Comparison of ENCODE assay signal across 14 cellular contexts in genomic region chr5:172610643-172611042, GRCh38. TPM values are rescaled to one million over a fixed set of nuclear protein-coding genes. Genes with fewer than 3 reads are reported as not detected.
DNase-seq lines count a peak whose midpoint lies in the region; ATAC-seq and TF ChIP-seq lines count a peak whose summit lies in the region.
"Had no signal": no experiment of that assay in that cellular context is flagged by ENCODE, and none has a peak within 500 bp of the region (broad histone marks: within the 10 kb centered on the region; RNA-seq: fewer than 3 reads in every experiment).

No MANE protein-coding gene starts in this region.

- H3K4me1 Mint-ChIP-seq in natural killer cell treated with Interleukin-12 subunit alpha and Interleukin-12 subunit beta and Interleukin-15 and Interleukin-18, amount 100 ng/mL, for 72 hours (ENCODE audit: low read depth in 2 of 2), result no peaks in the 10 kb centered on the region
- no peaks in the 10 kb centered on the region for H3K4me1 Mint-ChIP-seq in natural killer cell
- H3K4me1 Mint-ChIP-seq: CD4-positive, alpha-beta memory T cell had no signal

- TF ChIP-seq POLR2A in gastrocnemius medialis (IDR thresholded peaks at IDR 0.05), result no peak

- DNase-seq in left ventricle myocardium inferior (no peak), right atrium auricular region (ENCODE audit: low spot score) (no peak), natural killer cell (no peak), gastrocnemius medialis (no peak), COLO668 (lab: John Stamatoyannopoulos, UW; ENCODE audit: unreplicated experiment) (no peak)
- peak; percentile 15 for DNase-seq in natural killer cell treated with Interleukin-12 subunit alpha and Interleukin-12 subunit beta and Interleukin-15 and Interleukin-18, amount 100 ng/mL, for 72 hours (ENCODE audit: low spot score)
- DNase-seq: C1 segment of cervical spinal cord; Caco-2; CD4-positive, alpha-beta memory T cell; DMS153; DND-41; GM23248; H7; HCEC 1CT had no signal

- H3K4me1 ChIP-seq in left ventricle myocardium inferior, result peaks cover 20% of the 10 kb centered on the region
- H3K4me1 ChIP-seq in right atrium auricular region, result peaks cover 0 to 11% of the 10 kb centered on the region in 2 donors
- H3K4me1 ChIP-seq in gastrocnemius medialis, result peaks cover 5 to 28% of the 10 kb centered on the region in 2 donors
- H3K4me1 ChIP-seq: Caco-2 had no signal

- no peak for ATAC-seq in natural killer cell treated with Interleukin-12 subunit alpha and Interleukin-12 subunit beta and Interleukin-15 and Interleukin-18, amount 100 ng/mL, for 72 hours
- ATAC-seq in natural killer cell (no peak), gastrocnemius medialis (no peak)

- no peaks in the 10 kb centered on the region for H3K36me3 Mint-ChIP-seq in natural killer cell treated with Interleukin-12 subunit alpha and Interleukin-12 subunit beta and Interleukin-15 and Interleukin-18, amount 100 ng/mL, for 72 hours
- H3K36me3 Mint-ChIP-seq in natural killer cell, result no peaks in the 10 kb centered on the region
- H3K36me3 Mint-ChIP-seq: CD4-positive, alpha-beta memory T cell had no signal

- intact Hi-C loops in left ventricle myocardium inferior (cut with micrococcal nuclease) (no loop called here), natural killer cell (cut with micrococcal nuclease) (no loop called here), gastrocnemius medialis (cut with DNase I; ENCODE audit: low total_unique reads) (no loop called here)

- in situ Hi-C loops in gastrocnemius medialis (cut with MboI; ENCODE audit: low sequenced_read_pairs in 4 of 4), result no loop called here

- no peak overlapping the region for H3K4me3 Mint-ChIP-seq in natural killer cell treated with Interleukin-12 subunit alpha and Interleukin-12 subunit beta and Interleukin-15 and Interleukin-18, amount 100 ng/mL, for 72 hours
- no peak overlapping the region for H3K4me3 Mint-ChIP-seq in natural killer cell
- H3K4me3 Mint-ChIP-seq: CD4-positive, alpha-beta memory T cell had no signal

- H3K27ac ChIP-seq in left ventricle myocardium inferior (replicated peaks) (peak overlapping the region; percentile 89), right atrium auricular region (peak overlapping the region in 1 of 2 donors; percentile 51), gastrocnemius medialis (peak overlapping the region; percentile 31 to 73 (median 42))
- H3K27ac ChIP-seq: GM23248 had no signal

- peaks cover 19 to 48% of the 10 kb centered on the region in 2 donors for H3K27me3 Mint-ChIP-seq in natural killer cell treated with Interleukin-12 subunit alpha and Interleukin-12 subunit beta and Interleukin-15 and Interleukin-18, amount 100 ng/mL, for 72 hours
- H3K27me3 Mint-ChIP-seq in natural killer cell (ENCODE audit: low read depth in 2 of 2), result peaks cover 11 to 17% of the 10 kb centered on the region in 2 donors

- no peaks in the 10 kb centered on the region for H3K36me3 ChIP-seq in left ventricle myocardium inferior
- no peaks in the 10 kb centered on the region for H3K36me3 ChIP-seq in right atrium auricular region
- H3K36me3 ChIP-seq in gastrocnemius medialis, result no peaks in the 10 kb centered on the region

- H3K9me3 Mint-ChIP-seq in natural killer cell treated with Interleukin-12 subunit alpha and Interleukin-12 subunit beta and Interleukin-15 and Interleukin-18, amount 100 ng/mL, for 72 hours, result no peaks in the 10 kb centered on the region
- no peaks in the 10 kb centered on the region for H3K9me3 Mint-ChIP-seq in natural killer cell

- TF ChIP-seq CTCF in left ventricle myocardium inferior (IDR thresholded peaks at IDR 0.05; ENCODE audit: borderline replicate concordance) (no peak), right atrium auricular region (IDR thresholded peaks at IDR 0.05) (no peak), natural killer cell (IDR thresholded peaks at IDR 0.05) (no peak), gastrocnemius medialis (IDR thresholded peaks at IDR 0.05 in 4 of 5, conservative IDR thresholded peaks at IDR 0.05 in 1 of 5) (no peak)

- H3K4me3 ChIP-seq in left ventricle myocardium inferior (no peak overlapping the region), right atrium auricular region (no peak overlapping the region), gastrocnemius medialis (no peak overlapping the region)
- H3K4me3 ChIP-seq: GM23248 had no signal

- H3K9me3 ChIP-seq in left ventricle myocardium inferior (replicated peaks) (peaks cover 31% of the 10 kb centered on the region), right atrium auricular region (peaks cover 0 to 15% of the 10 kb centered on the region in 2 donors), gastrocnemius medialis (no peaks in the 10 kb centered on the region)

- H3K27me3 ChIP-seq in left ventricle myocardium inferior (ENCODE audit: low read depth), result no peaks in the 10 kb centered on the region
- H3K27me3 ChIP-seq in right atrium auricular region, result no peaks in the 10 kb centered on the region
- H3K27me3 ChIP-seq in gastrocnemius medialis, result no peaks in the 10 kb centered on the region

- H3K27ac Mint-ChIP-seq in natural killer cell treated with Interleukin-12 subunit alpha and Interleukin-12 subunit beta and Interleukin-15 and Interleukin-18, amount 100 ng/mL, for 72 hours, result no peak overlapping the region
- H3K27ac Mint-ChIP-seq in natural killer cell, result no peak overlapping the region
- H3K27ac Mint-ChIP-seq: CD4-positive, alpha-beta memory T cell had no signal

RNA-seq across cellular contexts. Expression of gene NEURL1B, which starts 30.4 kb away (rescaled TPM):
- total RNA-seq in left ventricle myocardium inferior, result 24.0 TPM
- 10 to 100 TPM; 17.9 to 22.4 TPM for total RNA-seq in right atrium auricular region
- total RNA-seq in natural killer cell treated with Interleukin-12 subunit alpha and Interleukin-12 subunit beta and Interleukin-15 and Interleukin-18, amount 100 ng/mL, for 72 hours, result under 1 TPM; 0.14 to 0.36 TPM
- total RNA-seq in natural killer cell, result under 1 TPM; 0.28 to 0.54 (median 0.45) TPM
- 10 to 100 TPM in 3 of 4 donors, 1 to 10 TPM in 1; 8.7 to 18.8 (median 15.1) TPM for total RNA-seq in gastrocnemius medialis

Comparison
In these comparisons a context has a peak if more than half of its experiments do, and no peak if none do; other contexts are left out.
1. RNA of gene NEURL1B, which starts 30.4 kb away (total RNA-seq): 24.0 TPM in left ventricle myocardium inferior (single experiment), 17.9 to 22.4 TPM in right atrium auricular region and 8.7 to 18.8 TPM in gastrocnemius medialis; 0.28 to 0.54 TPM in natural killer cell and 0.14 to 0.36 TPM in natural killer cell treated with Interleukin-12 subunit alpha and Interleukin-12 subunit beta and Interleukin-15 and Interleukin-18, amount 100 ng/mL, for 72 hours; every median in the first group is over 4 times any median in the second.